8 cellular contexts compared by ENCODE assay signal in genomic region chr17:49739662-49740271, GRCh38. TPM values are rescaled to one million over a fixed set of nuclear protein-coding genes. Genes with fewer than 3 reads are reported as not detected.
DNase-seq lines count a peak whose midpoint lies in the region; ATAC-seq and TF ChIP-seq lines count a peak whose summit lies in the region.

No MANE protein-coding gene starts in this region.

- H2AFZ ChIP-seq in OCI-LY1 (ENCODE audit: low read length): no peak overlapping the region

- peaks cover 86% of the 10 kb centered on the region for H3K4me1 Mint-ChIP-seq in activated T-cell treated with anti-CD3 and anti-CD28 coated beads, Interleukin-2, amount 50 U/mL, for 4 hours (ENCODE audit: low read depth)

- no peaks in the 10 kb centered on the region for H3K9me2 ChIP-seq in OCI-LY1 (ENCODE audit: low read depth, low read length)

- peaks cover 10% of the 10 kb centered on the region for H3K36me3 Mint-ChIP-seq in activated T-cell treated with anti-CD3 and anti-CD28 coated beads, Interleukin-2, amount 50 U/mL, for 4 hours (ENCODE audit: insufficient read depth)

- peak overlapping the region; percentile 97 for H3K27ac ChIP-seq in OCI-LY1 (ENCODE audit: low read depth, low read length, poor library complexity, severe bottlenecking)

- intact Hi-C loops in cardiac septum (cut with DNase I): no loop called here

- H3K4me3 Mint-ChIP-seq in activated T-cell treated with anti-CD3 and anti-CD28 coated beads, Interleukin-2, amount 50 U/mL, for 4 hours: peak overlapping the region; percentile 87

- H3F3A ChIP-seq in OCI-LY1 (ENCODE audit: insufficient read depth, low read length): 0 out of 2 replicates have a peak, but pooled peaks cover 6% of the 10 kb centered on the region

- peak; percentile 83 for DNase-seq in activated T-cell treated with anti-CD3 and anti-CD28 coated beads, Interleukin-2, amount 50 U/mL, for 4 hours
- DNase-seq in cardiac septum (ENCODE audit: low spot score) (peak; percentile 91), midbrain (lab: John Stamatoyannopoulos, UW) (no peak)
- peak; percentile 59 to 75 for DNase-seq in stimulated activated CD4-positive, alpha-beta T cell treated with anti-CD3 and anti-CD28 coated beads, Interleukin-1b, Interleukin-23, amount 100 ng/mL, for 4 hours (ENCODE audit: low read depth in 2 of 2)

- H3K4me3 ChIP-seq in GM08714 (ENCODE audit: low read length) (peak overlapping the region; percentile 29; the same call in 1 of the 2 replicates), OCI-LY1 (ENCODE audit: low read depth, low read length, poor library complexity, severe bottlenecking) (peak overlapping the region; percentile 61)

- no peaks in the 10 kb centered on the region for H3K9me3 Mint-ChIP-seq in activated T-cell treated with anti-CD3 and anti-CD28 coated beads, Interleukin-2, amount 50 U/mL, for 4 hours

- peak overlapping the region; percentile 97 for H3K4me2 ChIP-seq in OCI-LY1 (ENCODE audit: low read length)

- peaks cover 36% of the 10 kb centered on the region for H3K36me3 ChIP-seq in OCI-LY1 (ENCODE audit: insufficient read depth, low read length)

- H3K27me3 ChIP-seq in OCI-LY1 (ENCODE audit: insufficient read depth, low read length): no peaks in the 10 kb centered on the region

- H4K20me1 ChIP-seq in OCI-LY1 (ENCODE audit: insufficient read depth, low read length): no peaks in the 10 kb centered on the region

- no peak for TF ChIP-seq CTCF in OCI-LY1 (IDR thresholded peaks at IDR 0.05; ENCODE audit: low read length)

- no peaks in the 10 kb centered on the region for H3K9me3 ChIP-seq in OCI-LY1 (ENCODE audit: low read length)

- ATAC-seq in HG03354 (IDR thresholded peaks at IDR 0.05; ENCODE audit: poor library complexity, severe bottlenecking, unreplicated experiment) (peak; percentile 67), HG02840 (IDR thresholded peaks at IDR 0.05; ENCODE audit: low FRiP score, unreplicated experiment) (no peak)
- peak; percentile 88 to 89 for ATAC-seq in activated T-cell treated with anti-CD3 and anti-CD28 coated beads, Interleukin-2, amount 50 U/mL, for 4 hours

- peak overlapping the region; percentile 80 for H3K9ac ChIP-seq in OCI-LY1 (ENCODE audit: low read length)

- H3K79me2 ChIP-seq in OCI-LY1 (ENCODE audit: insufficient read depth, low read length): peaks cover 71% of the 10 kb centered on the region

- peaks cover 79% of the 10 kb centered on the region for H3K4me1 ChIP-seq in OCI-LY1 (ENCODE audit: insufficient read depth, low read length, severe bottlenecking)

- H3K27me3 Mint-ChIP-seq in activated T-cell treated with anti-CD3 and anti-CD28 coated beads, Interleukin-2, amount 50 U/mL, for 4 hours (ENCODE audit: low read depth): no peaks in the 10 kb centered on the region

RNA-seq across cellular contexts. Expression of gene FAM117A, which starts 24.2 kb away (rescaled TPM):
- 10 to 100 TPM; 10.3 to 12.1 (median 11.6) TPM for total RNA-seq in activated T-cell treated with anti-CD3 and anti-CD28 coated beads, Interleukin-2, amount 50 U/mL, for 4 hours
- total RNA-seq in cardiac septum: 5.8 TPM

RNA-seq across cellular contexts. Expression of gene SLC35B1, which starts 32.0 kb away (rescaled TPM):
- 10 to 100 TPM; 89.1 to 90.4 (median 90.3) TPM for total RNA-seq in activated T-cell treated with anti-CD3 and anti-CD28 coated beads, Interleukin-2, amount 50 U/mL, for 4 hours
- total RNA-seq in cardiac septum: 73.8 TPM

RNA-seq across cellular contexts. Expression of gene KAT7, which starts 48.7 kb away (rescaled TPM):
- 10 to 100 TPM; 59.4 to 66.6 (median 63.8) TPM for total RNA-seq in activated T-cell treated with anti-CD3 and anti-CD28 coated beads, Interleukin-2, amount 50 U/mL, for 4 hours
- 63.2 TPM for total RNA-seq in cardiac septum
